18 cellular contexts compared by ENCODE assay signal in genomic region chr22:22800716-22801115, GRCh38.
DNase-seq lines count a peak whose midpoint lies in the region; ATAC-seq, FAIRE-seq and TF ChIP-seq lines count a peak whose summit lies in the region.
"Had no signal": no experiment of that assay in that cellular context is flagged by ENCODE, and none has a peak within 500 bp of the region (broad histone marks: within the 10 kb centered on the region; RNA-seq: fewer than 3 reads in every experiment).

No MANE protein-coding gene starts in this region.

- H3K36me3 ChIP-seq in osteoblast (ENCODE audit: insufficient read depth, low read length) (no peaks in the 10 kb centered on the region), HepG2 (replicated peaks in 1 of 2; ENCODE audit: control insufficient read depth in 1 of 2, insufficient read depth in 2 of 2, low read length in 2 of 2) (no peaks in the 10 kb centered on the region)
- H3K36me3 ChIP-seq: SJCRH30 had no signal

- FAIRE-seq in HepG2 (lab: Jason Lieb, UNC) = no peak
- FAIRE-seq: A204.1, G401.6 had no signal

- intact Hi-C loops in HepG2 (cut with micrococcal nuclease; ENCODE audit: unreplicated experiment) = no loop called here

- no peak overlapping the region for H3K9ac ChIP-seq in HepG2 (ENCODE audit: insufficient read depth, low read depth, low read length)

- no peaks in the 10 kb centered on the region for H3K27me3 ChIP-seq in osteoblast (ENCODE audit: insufficient read depth, low read length)
- peaks cover 0 to 12% of the 10 kb centered on the region in 2 experiments; a peak in 1 of 5 replicates for H3K27me3 ChIP-seq in HepG2 (ENCODE audit: control insufficient read depth in 1 of 2, insufficient read depth in 2 of 2, low read length in 2 of 2)
- H3K27me3 ChIP-seq: SJCRH30 had no signal

- POLR2A ChIA-PET in HepG2 (lab: Yijun Ruan, JAX) = no interaction called here

- no peak overlapping the region for H3K27ac ChIP-seq in osteoblast (ENCODE audit: low read depth, low read length)
- no peak overlapping the region for H3K27ac ChIP-seq in HepG2 (ENCODE audit: extremely low read length, insufficient read depth, low read length)
- H3K27ac ChIP-seq: RWPE1, SJCRH30 had no signal

- no peak for ATAC-seq in HepG2
- no peak for ATAC-seq in GM18873 (IDR thresholded peaks at IDR 0.05; ENCODE audit: low FRiP score, unreplicated experiment)
- no peak for ATAC-seq in HG02642 (IDR thresholded peaks at IDR 0.05; ENCODE audit: poor library complexity, unreplicated experiment)

- H3K4me2 ChIP-seq in osteoblast (ENCODE audit: insufficient read depth, low read length) (no peak overlapping the region), HepG2 (ENCODE audit: low read depth, low read length) (no peak overlapping the region)

- H3K79me2 ChIP-seq in osteoblast (ENCODE audit: insufficient read depth, low read length) = no peaks in the 10 kb centered on the region
- no peaks in the 10 kb centered on the region for H3K79me2 ChIP-seq in HepG2 (ENCODE audit: insufficient read depth, low read length)

- CTCF ChIA-PET in HepG2 (lab: Yijun Ruan, JAX; ENCODE audit: low intra/inter-chr PET ratio, low total read pairs) = no interaction called here

- H4K20me1 ChIP-seq in osteoblast (ENCODE audit: insufficient read depth, low read length) (no peaks in the 10 kb centered on the region), HepG2 (ENCODE audit: insufficient read depth, low read length) (no peaks in the 10 kb centered on the region)

- TF ChIP-seq EP300 in HepG2 (IDR thresholded peaks at IDR 0.05; ENCODE audit: low read depth in 2 of 2, low read length in 2 of 2) (no peak), HepG2 (CRISPR knock-in tag; IDR thresholded peaks at IDR 0.05; ENCODE audit: borderline replicate concordance) (no peak)

- H3K9me3 ChIP-seq in osteoblast (ENCODE audit: low read depth, low read length) = no peaks in the 10 kb centered on the region
- H3K9me3 ChIP-seq in HepG2 (ENCODE audit: low read length) = no peaks in the 10 kb centered on the region

- BruUV-seq in HepG2 (replicated peaks; lab: Mats Ljungman, UMichigan) = no TSS peak

- DNase-seq in AG08395 (ENCODE audit: low spot score) = peak; percentile 7
- peak; percentile 18 for DNase-seq in LHCN-M2 (ENCODE audit: low read depth)
- DNase-seq in fibroblast of the aortic adventitia (ENCODE audit: low read depth) = peak; percentile 16
- peak; percentile 42 for DNase-seq in osteoblast (ENCODE audit: insufficient read length, low spot score, missing footprints)
- no peak for DNase-seq in HepG2 (ENCODE audit: low spot score)
- no peak for DNase-seq in nucleus accumbens (lab: John Stamatoyannopoulos, UW)
- DNase-seq: CD4-positive, CD25-positive, alpha-beta regulatory T cell; DMS79; NCI-H146; NCI-H2081 treated with DMSO at 0.1 percent for 48 hours; NCI-H526; NK-92 treated with Interleukin-12 subunit alpha and Interleukin-12 subunit beta, amount 100 ng/mL, for 24 hours had no signal

- TF ChIP-seq POLR2A in HepG2 (IDR thresholded peaks at IDR 0.05; ENCODE audit: insufficient read depth in 1 of 2, low read depth in 2 of 2, low read length in 2 of 2) = no peak

- 26% methylated on average over 3 of the region's 3 CpGs for WGBS in HepG2 (ENCODE audit: low lambda C conversion rate)

- no peak for TF ChIP-seq CTCF in fibroblast of the aortic adventitia (IDR thresholded peaks at IDR 0.05; ENCODE audit: insufficient read depth, low read length)
- no peak for TF ChIP-seq CTCF in osteoblast (IDR thresholded peaks at IDR 0.05; ENCODE audit: extremely low read depth, low read depth, low read length)
- TF ChIP-seq CTCF in HepG2 (CRISPR knock-in tag; IDR thresholded peaks at IDR 0.05) = no peak

- no peak overlapping the region for H3K4me3 ChIP-seq in fibroblast of the aortic adventitia (ENCODE audit: low read depth, low read length)
- H3K4me3 ChIP-seq in osteoblast (ENCODE audit: insufficient read depth, low read length) = no peak overlapping the region
- no peak overlapping the region for H3K4me3 ChIP-seq in HepG2 (replicated peaks in 1 of 3; ENCODE audit: insufficient read depth in 1 of 3, low read depth in 2 of 3, low read length in 3 of 3)
- H3K4me3 ChIP-seq: SJCRH30 had no signal

- H2AFZ ChIP-seq in osteoblast (ENCODE audit: low read length) = no peak overlapping the region
- H2AFZ ChIP-seq in HepG2 (ENCODE audit: low read length) = no peak overlapping the region

- H3K4me1 ChIP-seq in osteoblast (ENCODE audit: insufficient read depth, low read length) = no peaks in the 10 kb centered on the region
- H3K4me1 ChIP-seq in HepG2 (ENCODE audit: insufficient read depth, low read length) = no peaks in the 10 kb centered on the region
- H3K4me1 ChIP-seq: SJCRH30 had no signal

- in situ Hi-C loops in HepG2 (cut with HindIII; ENCODE audit: extremely low pct_ligation_motif_present, low pct_unique_long_range_greater_than_20kb) = no loop called here

- no peak for TF ChIP-seq RAD21 in HepG2 (CRISPR knock-in tag; IDR thresholded peaks at IDR 0.05)

TF ChIP-seq in HepG2, 621 proteins besides CTCF, POLR2A, EP300 and RAD21:
- TF ChIP-seq ZNF224 (CRISPR knock-in tag; IDR thresholded peaks at IDR 0.05) = no peak
- TF ChIP-seq TOPORS (CRISPR knock-in tag; IDR thresholded peaks at IDR 0.05) = no peak
- no peak for TF ChIP-seq HMGXB3 (CRISPR knock-in tag; IDR thresholded peaks at IDR 0.05; ENCODE audit: borderline replicate concordance)

Comparison
In these comparisons a context has a peak if more than half of its experiments do, and no peak if none do; other contexts are left out.
1. DNase-seq: peak in AG08395 (single experiment), LHCN-M2 (single experiment), fibroblast of the aortic adventitia (single experiment) and osteoblast (single experiment); none in HepG2 (single experiment) and nucleus accumbens (0 of 56).